In genomic region chr3:184748219-184749135, GRCh38 we compare ENCODE assay signal across 8 cellular contexts. TPM values are rescaled to one million over a fixed set of nuclear protein-coding genes. Genes with fewer than 3 reads are reported as not detected.
A peak's percentile ranks its signal among the peaks of the same experiment; 100 is the strongest.
DNase-seq lines count a peak whose midpoint lies in the region; ATAC-seq and TF ChIP-seq lines count a peak whose summit lies in the region.

No MANE protein-coding gene starts in this region.

- H3K27me3 ChIP-seq in PC-9 (ENCODE audit: insufficient read depth, low read depth) (no peaks in the 10 kb centered on the region), heart right ventricle (peaks cover 0 to 39% (median 13%) of the 10 kb centered on the region in 7 donors), aorta (ENCODE audit: control insufficient read depth in 1 of 2, insufficient read depth in 2 of 2, low read length in 1 of 2) (no peaks in the 10 kb centered on the region)

- WGBS in heart right ventricle, 2 donors: 76 to 81% methylated on average over 8 of the region's 8 CpGs
- WGBS in aorta, 2 donors: 79 to 80% methylated on average over 8 of the region's 8 CpGs

- DNase-seq in NCI-H1105 treated with DMSO at 0.1 percent for 48 hours (lab: John Stamatoyannopoulos, UW) (peak; percentile 19), NCI-H1105 (lab: John Stamatoyannopoulos, UW) (no peak), PC-9 (peak; percentile 41 to 55), heart right ventricle (no peak), aorta (peak; percentile 51 to 58)
- DNase-seq in stimulated activated CD4-positive, alpha-beta T cell treated with anti-CD3 and anti-CD28 coated beads, Interleukin-4, amount 100 ng/mL, for 24 hours: no peak

- H4K20me1 ChIP-seq in PC-9 (ENCODE audit: insufficient read depth): no peaks in the 10 kb centered on the region

- H3K36me3 ChIP-seq in PC-9 (ENCODE audit: low read depth) (no peaks in the 10 kb centered on the region), heart right ventricle (no peaks in the 10 kb centered on the region), aorta (ENCODE audit: control insufficient read depth in 1 of 2, insufficient read depth in 2 of 2, low read length in 1 of 2) (no peaks in the 10 kb centered on the region)

- no peaks in the 10 kb centered on the region for H3K9me2 ChIP-seq in PC-9 (ENCODE audit: insufficient read depth)

- H3K27ac ChIP-seq in PC-9 (no peak overlapping the region), heart right ventricle (peak overlapping the region in 3 of 10 donors; percentile 7 to 71 (median 30)), aorta (ENCODE audit: low read depth in 1 of 2, low read length in 2 of 2) (no peak overlapping the region)

- peak overlapping the region; percentile 31 for H3K4me2 ChIP-seq in PC-9

- H3F3A ChIP-seq in PC-9 (ENCODE audit: insufficient read depth, low read depth): no peaks in the 10 kb centered on the region

- intact Hi-C loops in PC-9 (cut with micrococcal nuclease; ENCODE audit: unreplicated experiment): loop anchor here (1.0 kb wide), 3 partner anchors 29 to 187 kb away; partner anchors contain the start of gene EPHB3
- intact Hi-C loops in heart right ventricle (cut with DNase I): no loop called here
- intact Hi-C loops in aorta (cut with DNase I): no loop called here

- no TSS peak for BruUV-seq in PC-9 (replicated peaks; lab: Mats Ljungman, UMichigan)

- POLR2A ChIA-PET in PC-9 (lab: Charles Lee; ENCODE audit: unreplicated experiment): interaction anchor here (0.6 kb wide), 1 partner anchor 60 kb away, joined by 11 read pairs; no protein-coding TSS in a partner anchor

- H2AFZ ChIP-seq in PC-9: peak overlapping the region; percentile 13; the same call in 1 of the 2 replicates

- ATAC-seq in HG02852 (IDR thresholded peaks at IDR 0.05; ENCODE audit: unreplicated experiment) (peak; percentile 67), heart right ventricle (peak in 6 of 8 donors; percentile 35 to 68 (median 53)), aorta (ENCODE audit: low FRiP score) (no peak), GM18520 (IDR thresholded peaks at IDR 0.05; ENCODE audit: unreplicated experiment) (no peak)

- CTCF ChIA-PET in PC-9 (lab: Charles Lee): interaction anchor here (0.6 to 1.4 kb wide), 3 partner anchors 91 to 199 kb away, joined by 4 to 10 read pairs (median 4); partner anchors contain the start of gene EPHB3

- peak; percentile 73 for TF ChIP-seq CTCF in PC-9 (conservative IDR thresholded peaks at IDR 0.05)
- TF ChIP-seq CTCF in heart right ventricle (IDR thresholded peaks at IDR 0.05): peak in 2 of 9 donors; percentile 11 to 16

- H3K4me3 ChIP-seq in PC-9 (no peak overlapping the region), heart right ventricle (no peak overlapping the region), aorta (ENCODE audit: low read length in 2 of 2) (no peak overlapping the region)

- no peaks in the 10 kb centered on the region for H3K9me3 ChIP-seq in PC-9 (ENCODE audit: insufficient read depth, low read depth)
- no peaks in the 10 kb centered on the region for H3K9me3 ChIP-seq in heart right ventricle
- H3K9me3 ChIP-seq in aorta (ENCODE audit: control insufficient read depth, low read length): no peaks in the 10 kb centered on the region

- no peaks in the 10 kb centered on the region for H3K79me2 ChIP-seq in PC-9 (ENCODE audit: low read depth)

- H3K4me1 ChIP-seq in PC-9 (replicated peaks; ENCODE audit: insufficient read depth) (peaks cover 7% of the 10 kb centered on the region), heart right ventricle (peaks cover 0 to 9% (median 0%) of the 10 kb centered on the region in 9 donors), aorta (ENCODE audit: control insufficient read depth in 1 of 2, insufficient read depth in 2 of 2, low read length in 2 of 2) (no peaks in the 10 kb centered on the region)

RNA-seq across cellular contexts. Expression of gene MAGEF1, which starts 36.6 kb away (rescaled TPM):
- total RNA-seq in PC-9 (2021): 97.2 and 106 TPM in 2 replicates
- total RNA-seq in heart right ventricle: 10 to 100 TPM; 26.7 to 33.9 (median 30.5) TPM
- polyA plus RNA-seq in heart right ventricle: 10 to 100 TPM; 20.1 to 32.6 TPM
- total RNA-seq in aorta: 10 to 100 TPM; 22.9 to 23.4 TPM
- polyA plus RNA-seq in aorta: 10 to 100 TPM; 17.9 to 34.2 TPM

Comparison
In these comparisons a context has a peak if more than half of its experiments do, and no peak if none do; other contexts are left out.
1. DNase-seq: peak in NCI-H1105 treated with DMSO at 0.1 percent for 48 hours (single experiment), PC-9 (2 of 2) and aorta (2 of 2); none in NCI-H1105 (single experiment), heart right ventricle (0 of 2) and stimulated activated CD4-positive, alpha-beta T cell treated with anti-CD3 and anti-CD28 coated beads, Interleukin-4, amount 100 ng/mL, for 24 hours (single experiment).
2. ATAC-seq: peak in HG02852 (single experiment) and heart right ventricle (6 of 8); none in aorta (single experiment) and GM18520 (single experiment).